In genomic region chr2:30334738-30335426, GRCh38 we compare ENCODE assay signal across 11 cellular contexts.
A peak's percentile ranks its signal among the peaks of the same experiment; 100 is the strongest.
DNase-seq lines count a peak whose midpoint lies in the region; ATAC-seq and TF ChIP-seq lines count a peak whose summit lies in the region.
"Had no signal": no experiment of that assay in that cellular context is flagged by ENCODE, and none has a peak within 500 bp of the region (broad histone marks: within the 10 kb centered on the region; RNA-seq: fewer than 3 reads in every experiment).

No MANE protein-coding gene starts in this region.

- WGBS in thyroid gland, 2 donors = 54 to 65% methylated on average over 3 of the region's 3 CpGs

- H3K4me3 ChIP-seq in right atrium auricular region = no peak overlapping the region
- H3K4me3 ChIP-seq in epithelial cell of proximal tubule (ENCODE audit: low read depth, low read length) = no peak overlapping the region
- H3K4me3 ChIP-seq in thyroid gland (replicated peaks in 1 of 3) = no peak overlapping the region
- H3K4me3 ChIP-seq: K562, vagina had no signal

- H3K4me1 ChIP-seq in right atrium auricular region = peaks cover 0 to 20% of the 10 kb centered on the region in 2 donors
- H3K4me1 ChIP-seq in thyroid gland = peaks cover 0 to 16% of the 10 kb centered on the region in 2 donors
- H3K4me1 ChIP-seq: vagina had no signal

- no peak overlapping the region for H3K27ac ChIP-seq in right atrium auricular region
- H3K27ac ChIP-seq in thyroid gland = peak overlapping the region in 1 of 3 donors; percentile 10
- H3K27ac ChIP-seq: vagina had no signal

- peak; percentile 54 for ATAC-seq in Right ventricle myocardium inferior
- ATAC-seq in HG02678 (IDR thresholded peaks at IDR 0.05; ENCODE audit: unreplicated experiment) = no peak
- no peak for ATAC-seq in HG02571 (IDR thresholded peaks at IDR 0.05; ENCODE audit: unreplicated experiment)
- ATAC-seq: K562 had no signal

- no peak for TF ChIP-seq POLR2A in thyroid gland (IDR thresholded peaks at IDR 0.05)

- no peaks in the 10 kb centered on the region for H3K9me3 ChIP-seq in right atrium auricular region
- H3K9me3 ChIP-seq in thyroid gland = no peaks in the 10 kb centered on the region
- H3K9me3 ChIP-seq: vagina had no signal

- DNase-seq in Right ventricle myocardium inferior (ENCODE audit: missing footprints) = no peak
- DNase-seq in right atrium auricular region (ENCODE audit: low spot score) = no peak
- peak; percentile 62 for DNase-seq in NCI-H82 treated with DMSO at 0.1 percent for 48 hours (lab: John Stamatoyannopoulos, UW; ENCODE audit: unreplicated experiment)
- no peak for DNase-seq in epithelial cell of proximal tubule (ENCODE audit: low read depth)
- DNase-seq in thyroid gland = peak; percentile 28 to 41
- no peak for DNase-seq in activated CD4-positive, CD25-positive, alpha-beta regulatory T cell (lab: John Stamatoyannopoulos, UW)
- DNase-seq: stimulated activated CD4-positive, alpha-beta T cell treated with anti-CD3 and anti-CD28 coated beads, Interleukin-12 subunit alpha, Interleukin-12 subunit beta, amount 100 ng/mL, for 4 hours had no signal

- peak in 1 of 2 donors; percentile 43 for TF ChIP-seq CTCF in right atrium auricular region (IDR thresholded peaks at IDR 0.05)
- peak; percentile 34 for TF ChIP-seq CTCF in epithelial cell of proximal tubule (conservative IDR thresholded peaks at IDR 0.05; ENCODE audit: low read depth, low read length)
- peak in 4 of 6 experiments; percentile 11 to 38 (median 24) for TF ChIP-seq CTCF in thyroid gland (IDR thresholded peaks at IDR 0.05)

- H3K36me3 ChIP-seq in right atrium auricular region (no peaks in the 10 kb centered on the region), thyroid gland (no peaks in the 10 kb centered on the region)
- H3K36me3 ChIP-seq: vagina had no signal

- H3K27me3 ChIP-seq in right atrium auricular region (no peaks in the 10 kb centered on the region), thyroid gland (no peaks in the 10 kb centered on the region)
- H3K27me3 ChIP-seq: vagina had no signal

- intact Hi-C loops in Right ventricle myocardium inferior (cut with DNase I) = loop anchor here (5.0 kb wide), 1 partner anchor 33 kb away; no protein-coding TSS in a partner anchor
- intact Hi-C loops in thyroid gland (cut with DNase I) = no loop called here

Comparison
In these comparisons a context has a peak if more than half of its experiments do, and no peak if none do; other contexts are left out.
1. DNase-seq: peak in NCI-H82 treated with DMSO at 0.1 percent for 48 hours (single experiment) and thyroid gland (2 of 2); none in Right ventricle myocardium inferior (single experiment), right atrium auricular region (single experiment), epithelial cell of proximal tubule (single experiment) and activated CD4-positive, CD25-positive, alpha-beta regulatory T cell (0 of 4).